Comparison of ENCODE assay signal across 8 cellular contexts in the genomic region with DNA sequence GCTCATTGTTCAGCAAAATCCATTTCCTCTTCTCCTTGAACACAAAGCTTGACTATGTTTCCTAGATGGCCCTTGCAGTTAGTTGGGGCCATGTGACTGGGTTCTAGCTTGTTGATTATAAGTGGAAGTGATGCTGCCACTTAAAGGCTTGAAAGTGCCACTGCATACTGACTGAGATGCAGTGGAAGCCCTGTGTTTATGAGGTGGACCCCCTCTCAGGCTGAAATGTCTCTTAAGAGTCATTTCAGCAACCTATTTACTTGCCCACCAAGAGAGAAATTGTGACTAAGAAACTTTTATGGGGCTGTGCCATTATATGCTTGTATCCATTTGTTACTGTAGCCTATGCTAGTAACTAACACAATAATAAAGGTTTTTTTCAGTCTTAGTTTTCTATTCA. TPM values are rescaled to one million over a fixed set of nuclear protein-coding genes. Genes with fewer than 3 reads are reported as not detected.
A peak's percentile ranks its signal among the peaks of the same experiment; 100 is the strongest.
DNase-seq lines count a peak whose midpoint lies in the region; ATAC-seq, FAIRE-seq and TF ChIP-seq lines count a peak whose summit lies in the region.

No MANE protein-coding gene starts in this region.

- H3K9me3 ChIP-seq in PC-3 (ENCODE audit: low read length) (no peaks in the 10 kb centered on the region), pancreas (no peaks in the 10 kb centered on the region), smooth muscle cell (replicated peaks; ENCODE audit: low read depth) (no peaks in the 10 kb centered on the region)

- no TSS peak for BruUV-seq in PC-3 (replicated peaks; lab: Mats Ljungman, UMichigan)

- DNase-seq in AG09309 (ENCODE audit: low read depth) (no peak), GM13976 (ENCODE audit: low spot score) (no peak), PC-3 (peak; percentile 25), fibroblast of mammary gland (ENCODE audit: low read depth) (peak; percentile 35), pancreas (no peak), lower leg skin (ENCODE audit: low spot score in 2 of 2) (no peak), NCI-H748 (lab: John Stamatoyannopoulos, UW; ENCODE audit: unreplicated experiment) (no peak), smooth muscle cell (lab: John Stamatoyannopoulos, UW; ENCODE audit: unreplicated experiment) (no peak)

- CTCF ChIA-PET in PC-3 (lab: Charles Lee), result interaction anchor here (0.7 kb wide), 1 partner anchor 45 kb away, joined by 4 read pairs; no protein-coding TSS in a partner anchor

- TF ChIP-seq POLR2A in lower leg skin (IDR thresholded peaks at IDR 0.05), result no peak

- TF ChIP-seq CTCF in AG09309 (IDR thresholded peaks at IDR 0.05; ENCODE audit: control insufficient read depth, insufficient read depth, low read depth, low read length, missing control alignments) (peak; percentile 39), GM13976 (IDR thresholded peaks at IDR 0.05; ENCODE audit: borderline replicate concordance, control extremely low read depth, extremely low read depth, insufficient read depth, missing control alignments) (peak; percentile 73), PC-3 (conservative IDR thresholded peaks at IDR 0.05; ENCODE audit: low read depth, low read length) (peak; percentile 57), fibroblast of mammary gland (conservative IDR thresholded peaks at IDR 0.05; ENCODE audit: control insufficient read depth, insufficient read depth, low read depth, low read length) (peak; percentile 42), pancreas (IDR thresholded peaks at IDR 0.05) (peak in 2 of 4 donors; percentile 10 to 19), lower leg skin (IDR thresholded peaks at IDR 0.05) (no peak), smooth muscle cell (IDR thresholded peaks at IDR 0.05; ENCODE audit: borderline replicate concordance, insufficient read depth, poor library complexity, severe bottlenecking) (no peak)

- H3K9ac ChIP-seq in PC-3 (ENCODE audit: low read length), result no peak overlapping the region
- H3K9ac ChIP-seq in smooth muscle cell (ENCODE audit: low read depth), result no peak overlapping the region

- intact Hi-C loops in PC-3 (cut with micrococcal nuclease), result loop anchor here (5.0 kb wide), 1 partner anchor 48 kb away; no protein-coding TSS in a partner anchor
- intact Hi-C loops in pancreas (cut with DNase I), result no loop called here
- intact Hi-C loops in lower leg skin (cut with DNase I; ENCODE audit: low total_unique reads), result no loop called here

- ATAC-seq in PC-3 (peak; percentile 38; the same call in 1 of the 2 replicates), pancreas (peak in 3 of 4 donors; percentile 53 to 82 (median 70))

- H3K4me3 ChIP-seq in AG09309 (ENCODE audit: control insufficient read depth, low read depth, low read length) (no peak overlapping the region), PC-3 (ENCODE audit: low read length) (no peak overlapping the region), fibroblast of mammary gland (ENCODE audit: control insufficient read depth, low read depth, low read length) (no peak overlapping the region), pancreas (no peak overlapping the region), lower leg skin (ENCODE audit: low read depth, poor library complexity, severe bottlenecking) (no peak overlapping the region), smooth muscle cell (no peak overlapping the region)

- H2AFZ ChIP-seq in PC-3 (ENCODE audit: low read length) (no peak overlapping the region), smooth muscle cell (ENCODE audit: low read depth) (no peak overlapping the region)

- in situ Hi-C loops in GM13976 (cut with MboI; ENCODE audit: low sequenced_read_pairs, unreplicated experiment), result no loop called here

- H3K4me1 ChIP-seq in PC-3 (ENCODE audit: insufficient read depth, low read length) (no peaks in the 10 kb centered on the region), pancreas (no peaks in the 10 kb centered on the region), smooth muscle cell (ENCODE audit: low read depth) (no peaks in the 10 kb centered on the region)

- no peaks in the 10 kb centered on the region for H4K20me1 ChIP-seq in PC-3 (ENCODE audit: low read length)
- H4K20me1 ChIP-seq in smooth muscle cell (ENCODE audit: low read depth), result no peaks in the 10 kb centered on the region

- no peaks in the 10 kb centered on the region for H3K79me2 ChIP-seq in PC-3 (ENCODE audit: low read length)
- H3K79me2 ChIP-seq in smooth muscle cell (ENCODE audit: low read depth), result no peaks in the 10 kb centered on the region

- H3F3A ChIP-seq in PC-3 (ENCODE audit: low read length, unreplicated experiment) (no peaks in the 10 kb centered on the region), smooth muscle cell (ENCODE audit: low read depth) (no peaks in the 10 kb centered on the region)

- H3K9me2 ChIP-seq in PC-3 (replicated peaks; ENCODE audit: low read length), result no peaks in the 10 kb centered on the region

- no peak overlapping the region for H3K4me2 ChIP-seq in PC-3 (ENCODE audit: low read length)
- H3K4me2 ChIP-seq in smooth muscle cell, result no peak overlapping the region

- no peaks in the 10 kb centered on the region for H3K36me3 ChIP-seq in PC-3 (ENCODE audit: low read depth, low read length)
- H3K36me3 ChIP-seq in pancreas, result no peaks in the 10 kb centered on the region
- H3K36me3 ChIP-seq in smooth muscle cell (ENCODE audit: low read depth), result no peaks in the 10 kb centered on the region

- POLR2A ChIA-PET in PC-3 (lab: Charles Lee; ENCODE audit: unreplicated experiment), result no interaction called here

- FAIRE-seq in pancreas (lab: Jason Lieb, UNC), result no peak

- peaks cover 8% of the 10 kb centered on the region; the same call in 1 of the 2 replicates for H3K27me3 ChIP-seq in PC-3 (ENCODE audit: low read length)
- no peaks in the 10 kb centered on the region for H3K27me3 ChIP-seq in pancreas
- H3K27me3 ChIP-seq in smooth muscle cell (ENCODE audit: low read depth), result peaks cover 11% of the 10 kb centered on the region

- H3K27ac ChIP-seq in PC-3 (ENCODE audit: low read length), result no peak overlapping the region
- H3K27ac ChIP-seq in pancreas, result no peak overlapping the region
- H3K27ac ChIP-seq in smooth muscle cell (ENCODE audit: low read depth), result no peak overlapping the region

RNA-seq across cellular contexts. Expression of a gene that starts 8.4 kb away (rescaled TPM):
- total RNA-seq in PC-3 (2014; rRNA removed) (106 and 151 TPM in 2 replicates), pancreas (10 to 100 TPM; 26.9 to 64.3 (median 41.4) TPM), lower leg skin (10 to 100 TPM; 22.1 to 45.9 (median 35.3) TPM), smooth muscle cell (63.1 and 71.8 TPM in 2 replicates)
- polyA plus RNA-seq in pancreas (10 to 100 TPM; 26.0 to 42.3 TPM), smooth muscle cell (93.7 and 129 TPM in 2 replicates)

Comparison
In these comparisons a context has a peak if more than half of its experiments do, and no peak if none do; other contexts are left out.
1. DNase-seq: peak in PC-3 (single experiment) and fibroblast of mammary gland (single experiment); none in AG09309 (single experiment), GM13976 (single experiment), pancreas (0 of 6), lower leg skin (0 of 2), NCI-H748 (single experiment) and smooth muscle cell (single experiment).
2. CTCF ChIP-seq: peak in AG09309 (single experiment), GM13976 (single experiment), PC-3 (single experiment) and fibroblast of mammary gland (single experiment); none in lower leg skin (0 of 3) and smooth muscle cell (single experiment).